1 cellular context compared by ENCODE assay signal in genomic region chr1:108217007-108217406, GRCh38.
TF ChIP-seq lines count a peak whose summit lies in the region.
"Not testable (repeated sequence)": the region's sequence is repeated elsewhere in the genome, so short reads cannot be mapped to it uniquely, and the experiment has no call there.

No MANE protein-coding gene starts in this region.

TF ChIP-seq in K562, 482 proteins besides CTCF, POLR2A, EP300 and RAD21:
- TF ChIP-seq ATF3 (IDR thresholded peaks at IDR 0.05) (peak; percentile 28; the same call in 1 of the 2 replicates), ARID1B (IDR thresholded peaks at IDR 0.05) (0 out of 2 replicates have a peak, but pooled peaks have one; percentile 26), FOSL1 (tag; conservative IDR thresholded peaks at IDR 0.05) (peak; percentile 91), JUND (IDR thresholded peaks at IDR 0.05; ENCODE audit: borderline replicate concordance, low read depth, low read length) (peak; percentile 38; the same call in 1 of the 2 replicates)
- not testable (repeated sequence) for TF ChIP-seq ATF3 (CRISPR knock-in tag; conservative IDR thresholded peaks at IDR 0.05); JUND (tag; IDR thresholded peaks at IDR 0.05; ENCODE audit: borderline replicate concordance, low read depth, low read length)
